ENCODE assay signal across 1 cellular context in genomic region chr2:144325086-144325485, GRCh38.
TF ChIP-seq lines count a peak whose summit lies in the region.

No MANE protein-coding gene starts in this region.

TF ChIP-seq in GM23338, 12 proteins besides CTCF, POLR2A, EP300 and RAD21 (continued from another document):
- TF ChIP-seq ZNF462 (CRISPR knock-in tag; IDR thresholded peaks at IDR 0.05) = no peak
TF ChIP-seq in GM23338: peak in this region for 0.
